1 cellular context compared by ENCODE assay signal in the genomic region with DNA sequence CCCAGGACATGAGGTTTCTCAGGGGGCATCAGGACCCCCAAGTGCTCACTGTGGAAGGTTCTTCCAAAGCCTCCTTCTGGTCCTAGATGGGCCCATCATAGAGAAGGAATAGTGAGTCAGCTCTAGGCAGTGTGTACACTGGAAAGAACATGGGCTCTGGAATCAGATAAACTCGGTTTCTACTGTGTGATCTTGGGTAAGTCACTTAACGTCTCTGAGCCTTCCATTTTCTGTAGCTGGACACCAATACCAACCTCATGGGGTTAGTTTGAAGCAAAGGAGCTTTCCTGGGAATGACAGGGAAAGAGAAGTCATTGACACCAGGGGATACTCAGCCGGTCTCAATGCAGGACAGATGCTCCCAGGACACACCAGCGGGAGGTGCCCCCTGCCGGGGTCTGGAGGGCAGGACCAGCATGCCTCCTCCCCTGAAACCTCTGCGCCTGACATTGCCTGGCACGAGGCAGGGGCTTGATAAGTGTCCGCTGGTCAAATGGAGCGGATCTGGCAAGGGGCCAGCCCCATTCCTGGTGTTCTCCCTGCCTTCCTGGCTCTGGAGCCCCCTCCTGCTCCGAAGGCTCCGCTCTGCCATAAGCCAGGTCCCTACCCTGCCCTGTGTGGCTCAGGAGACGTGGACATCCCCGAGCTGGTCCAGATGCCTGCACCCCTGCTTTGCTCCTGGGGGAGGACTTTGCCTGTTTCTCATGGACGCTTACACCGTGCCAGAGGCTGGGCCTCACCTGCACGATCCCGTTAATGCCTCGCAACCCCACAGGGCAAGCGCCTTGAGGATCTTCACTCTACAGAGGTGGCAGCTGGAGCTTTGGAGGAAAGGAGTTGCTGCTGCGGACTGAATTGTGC.
TF ChIP-seq lines count a peak whose summit lies in the region.

No MANE protein-coding gene starts in this region.

TF ChIP-seq in SK-N-SH treated with all-trans-retinoic acid at 6 μM for 48 hours, 23 proteins besides CTCF, POLR2A, EP300 and RAD21 (continued from another document):
- TF ChIP-seq, protein P1, sequence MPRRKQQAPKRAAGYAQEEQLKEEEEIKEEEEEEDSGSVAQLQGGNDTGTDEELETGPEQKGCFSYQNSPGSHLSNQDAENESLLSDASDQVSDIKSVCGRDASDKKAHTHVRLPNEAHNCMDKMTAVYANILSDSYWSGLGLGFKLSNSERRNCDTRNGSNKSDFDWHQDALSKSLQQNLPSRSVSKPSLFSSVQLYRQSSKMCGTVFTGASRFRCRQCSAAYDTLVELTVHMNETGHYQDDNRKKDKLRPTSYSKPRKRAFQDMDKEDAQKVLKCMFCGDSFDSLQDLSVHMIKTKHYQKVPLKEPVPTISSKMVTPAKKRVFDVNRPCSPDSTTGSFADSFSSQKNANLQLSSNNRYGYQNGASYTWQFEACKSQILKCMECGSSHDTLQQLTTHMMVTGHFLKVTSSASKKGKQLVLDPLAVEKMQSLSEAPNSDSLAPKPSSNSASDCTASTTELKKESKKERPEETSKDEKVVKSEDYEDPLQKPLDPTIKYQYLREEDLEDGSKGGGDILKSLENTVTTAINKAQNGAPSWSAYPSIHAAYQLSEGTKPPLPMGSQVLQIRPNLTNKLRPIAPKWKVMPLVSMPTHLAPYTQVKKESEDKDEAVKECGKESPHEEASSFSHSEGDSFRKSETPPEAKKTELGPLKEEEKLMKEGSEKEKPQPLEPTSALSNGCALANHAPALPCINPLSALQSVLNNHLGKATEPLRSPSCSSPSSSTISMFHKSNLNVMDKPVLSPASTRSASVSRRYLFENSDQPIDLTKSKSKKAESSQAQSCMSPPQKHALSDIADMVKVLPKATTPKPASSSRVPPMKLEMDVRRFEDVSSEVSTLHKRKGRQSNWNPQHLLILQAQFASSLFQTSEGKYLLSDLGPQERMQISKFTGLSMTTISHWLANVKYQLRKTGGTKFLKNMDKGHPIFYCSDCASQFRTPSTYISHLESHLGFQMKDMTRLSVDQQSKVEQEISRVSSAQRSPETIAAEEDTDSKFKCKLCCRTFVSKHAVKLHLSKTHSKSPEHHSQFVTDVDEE (CRISPR knock-in tag; IDR thresholded peaks at IDR 0.05): 0 out of 2 replicates have a peak, but pooled peaks have one; percentile 20
- TF ChIP-seq, protein P2, sequence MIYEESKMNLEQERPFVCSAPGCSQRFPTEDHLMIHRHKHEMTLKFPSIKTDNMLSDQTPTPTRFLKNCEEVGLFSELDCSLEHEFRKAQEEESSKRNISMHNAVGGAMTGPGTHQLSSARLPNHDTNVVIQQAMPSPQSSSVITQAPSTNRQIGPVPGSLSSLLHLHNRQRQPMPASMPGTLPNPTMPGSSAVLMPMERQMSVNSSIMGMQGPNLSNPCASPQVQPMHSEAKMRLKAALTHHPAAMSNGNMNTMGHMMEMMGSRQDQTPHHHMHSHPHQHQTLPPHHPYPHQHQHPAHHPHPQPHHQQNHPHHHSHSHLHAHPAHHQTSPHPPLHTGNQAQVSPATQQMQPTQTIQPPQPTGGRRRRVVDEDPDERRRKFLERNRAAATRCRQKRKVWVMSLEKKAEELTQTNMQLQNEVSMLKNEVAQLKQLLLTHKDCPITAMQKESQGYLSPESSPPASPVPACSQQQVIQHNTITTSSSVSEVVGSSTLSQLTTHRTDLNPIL (CRISPR knock-in tag; IDR thresholded peaks at IDR 0.05; ENCODE audit: low read depth): no peak
